21 cellular contexts compared by ENCODE assay signal in genomic region chr1:116409751-116410182, GRCh38. TPM values are rescaled to one million over a fixed set of nuclear protein-coding genes. Genes with fewer than 3 reads are reported as not detected.
DNase-seq lines count a peak whose midpoint lies in the region; ATAC-seq, FAIRE-seq and TF ChIP-seq lines count a peak whose summit lies in the region.
"Had no signal": no experiment of that assay in that cellular context is flagged by ENCODE, and none has a peak within 500 bp of the region (broad histone marks: within the 10 kb centered on the region; RNA-seq: fewer than 3 reads in every experiment).

No MANE protein-coding gene starts in this region.

- peak overlapping the region; percentile 41 for H3K4me3 Mint-ChIP-seq in glutamatergic neuron (ENCODE audit: unreplicated experiment)
- H3K4me3 Mint-ChIP-seq: neural crest cell had no signal

- TF ChIP-seq POLR2A in HCT116 (IDR thresholded peaks at IDR 0.05; ENCODE audit: borderline replicate concordance, extremely low read depth, insufficient read depth, insufficient read length): no peak
- no peak for TF ChIP-seq POLR2A in H54 (IDR thresholded peaks at IDR 0.05; ENCODE audit: low read depth, low read length)

- H3K36me3 Mint-ChIP-seq in glutamatergic neuron (ENCODE audit: unreplicated experiment): no peaks in the 10 kb centered on the region

- BruUV-seq in HCT116 (replicated peaks; lab: Mats Ljungman, UMichigan): no TSS peak

- peaks cover 0 to 8% of the 10 kb centered on the region in 2 experiments; a peak in 1 of 4 replicates for H3K4me1 ChIP-seq in HCT116 (ENCODE audit: control insufficient read depth in 1 of 2, insufficient read depth in 2 of 2, low read length in 2 of 2)
- H3K4me1 ChIP-seq: colonic mucosa, lower lobe of right lung had no signal

- H3K4me2 ChIP-seq in HCT116 (ENCODE audit: low read length): peak overlapping the region; percentile 6; the same call in 1 of the 2 replicates

- H3K27ac ChIP-seq in HCT116 (ENCODE audit: low read depth, low read length): no peak overlapping the region
- no peak overlapping the region for H3K27ac ChIP-seq in WERI-Rb-1
- H3K27ac ChIP-seq: colonic mucosa, lower lobe of right lung, upper lobe of left lung had no signal

- H3K27me3 ChIP-seq in HCT116 (ENCODE audit: insufficient read depth, low read length): no peaks in the 10 kb centered on the region
- H3K27me3 ChIP-seq in WERI-Rb-1 (ENCODE audit: insufficient read depth, low read depth, severe bottlenecking): no peaks in the 10 kb centered on the region
- H3K27me3 ChIP-seq: colonic mucosa, upper lobe of left lung had no signal

- intact Hi-C loops in HCT116 (cut with micrococcal nuclease): no loop called here

- H4K20me1 ChIP-seq in HCT116 (ENCODE audit: insufficient read depth): no peaks in the 10 kb centered on the region

- H2AFZ ChIP-seq in HCT116 (ENCODE audit: low read depth, low read length, poor library complexity, severe bottlenecking): no peak overlapping the region

- POLR2A ChIA-PET in HCT116 (lab: Charles Lee): no interaction called here

- H3K4me3 ChIP-seq in HCT116 (replicated peaks in 1 of 2; ENCODE audit: low read depth in 1 of 2, low read length in 2 of 2) (no peak overlapping the region), WERI-Rb-1 (ENCODE audit: low read depth, low read length) (no peak overlapping the region)
- H3K4me3 ChIP-seq: colonic mucosa, lower lobe of right lung, upper lobe of left lung had no signal

- CTCF ChIA-PET in HCT116 (lab: Charles Lee): no interaction called here

- no peak for TF ChIP-seq RAD21 in HCT116 (IDR thresholded peaks at IDR 0.05; ENCODE audit: low read depth)

- H3K9me3 ChIP-seq in HCT116 (ENCODE audit: control insufficient read depth in 1 of 2, insufficient read depth in 1 of 2, low read depth in 1 of 2, low read length in 2 of 2): no peaks in the 10 kb centered on the region
- H3K9me3 ChIP-seq in WERI-Rb-1 (ENCODE audit: severe bottlenecking): no peaks in the 10 kb centered on the region
- H3K9me3 ChIP-seq: colonic mucosa, lower lobe of right lung, upper lobe of left lung had no signal

- H3K9me2 ChIP-seq in HCT116 (ENCODE audit: insufficient read depth): no peaks in the 10 kb centered on the region

- H3K27ac Mint-ChIP-seq in glutamatergic neuron (ENCODE audit: unreplicated experiment): no peak overlapping the region

- DNase-seq in HCT116 (ENCODE audit: low read depth, low spot score): no peak
- DNase-seq in WERI-Rb-1: peak; percentile 54
- no peak for DNase-seq in glutamatergic neuron
- peak; percentile 38 for DNase-seq in pons (ENCODE audit: low spot score)
- no peak for DNase-seq in H54 (ENCODE audit: insufficient read length, low spot score)
- no peak for DNase-seq in NCI-H748 (lab: John Stamatoyannopoulos, UW; ENCODE audit: unreplicated experiment)
- DNase-seq: activated CD4-positive, alpha-beta T cell treated with anti-CD3 and anti-CD28 coated beads for 4 hours; activated T-cell treated with anti-CD3 and anti-CD28 coated beads, Interleukin-2, amount 50 U/mL, for 1 hour; colonic mucosa; lower lobe of right lung; NCI-H2081; NCI-H69; stimulated activated CD4-positive, alpha-beta T cell treated with anti-CD3 and anti-CD28 coated beads, Interleukin-4, amount 100 ng/mL, for 4 hours; upper lobe of left lung had no signal

- RAD21 ChIA-PET in HCT116 (lab: Charles Lee; ENCODE audit: low non-redundant PET in 1 of 2, low total read pairs in 2 of 2, uncharacterized antibody in 2 of 2, unreplicated experiment in 2 of 2): no interaction called here

- peaks cover 3% of the 10 kb centered on the region for H3K9me3 Mint-ChIP-seq in glutamatergic neuron (ENCODE audit: unreplicated experiment)
- H3K9me3 Mint-ChIP-seq: neural crest cell had no signal

- no peak overlapping the region for H3K9ac ChIP-seq in HCT116 (ENCODE audit: low read length)

- H3K4me1 Mint-ChIP-seq in glutamatergic neuron (ENCODE audit: low read depth, unreplicated experiment): peaks cover 11% of the 10 kb centered on the region

- no peak for ATAC-seq in HCT116
- ATAC-seq in HG03354 (IDR thresholded peaks at IDR 0.05; ENCODE audit: poor library complexity, severe bottlenecking, unreplicated experiment): no peak
- ATAC-seq in HG02885 (IDR thresholded peaks at IDR 0.05; ENCODE audit: poor library complexity, unreplicated experiment): no peak
- ATAC-seq: lower lobe of right lung, Panc1 had no signal

- H3K36me3 ChIP-seq in HCT116 (ENCODE audit: control insufficient read depth in 1 of 2, insufficient read depth in 2 of 2, low read length in 2 of 2): peaks cover 13 to 21% of the 10 kb centered on the region in 2 experiments; a peak in 3 of 4 replicates
- peaks cover 26% of the 10 kb centered on the region for H3K36me3 ChIP-seq in WERI-Rb-1

- H3K27me3 Mint-ChIP-seq in glutamatergic neuron (ENCODE audit: unreplicated experiment): no peaks in the 10 kb centered on the region

- no peak for TF ChIP-seq CTCF in HCT116 (IDR thresholded peaks at IDR 0.05 in 2 of 3, conservative IDR thresholded peaks at IDR 0.05 in 1 of 3; ENCODE audit: borderline replicate concordance in 1 of 3, insufficient read depth in 1 of 3, low read depth in 2 of 3, low read length in 2 of 3)
- TF ChIP-seq CTCF in WERI-Rb-1 (IDR thresholded peaks at IDR 0.05; ENCODE audit: low read depth, low read length): no peak
- no peak for TF ChIP-seq CTCF in glutamatergic neuron (IDR thresholded peaks at IDR 0.05; ENCODE audit: partially characterized antibody, unreplicated experiment)

- H3K79me2 ChIP-seq in HCT116 (ENCODE audit: insufficient read depth, low read length): no peaks in the 10 kb centered on the region

- FAIRE-seq in H54 (lab: Jason Lieb, UNC): no peak
- FAIRE-seq: GM18507, GM19239, HTR-8/SVneo had no signal

TF ChIP-seq in HCT116, 20 proteins besides CTCF, POLR2A, EP300 and RAD21:
- TF ChIP-seq ZNF274 (IDR thresholded peaks at IDR 0.05; ENCODE audit: low read depth, low read length) (no peak), ZFX (IDR thresholded peaks at IDR 0.05) (no peak), TCF7L2 (IDR thresholded peaks at IDR 0.05; ENCODE audit: borderline replicate concordance, extremely low read depth, insufficient read depth, insufficient read length) (no peak), JUND (IDR thresholded peaks at IDR 0.05) (no peak), SRF (IDR thresholded peaks at IDR 0.05; ENCODE audit: low read depth) (no peak), EZH2phosphoT487 (IDR thresholded peaks at IDR 0.05; ENCODE audit: borderline replicate concordance) (no peak), REST (IDR thresholded peaks at IDR 0.05; ENCODE audit: low read depth) (no peak), ATF3 (IDR thresholded peaks at IDR 0.05) (no peak), ZBTB33 (IDR thresholded peaks at IDR 0.05; ENCODE audit: extremely low read depth, insufficient replicate concordance, low read length) (no peak), CEBPB (IDR thresholded peaks at IDR 0.05; ENCODE audit: low read depth) (no peak), ELF1 (IDR thresholded peaks at IDR 0.05; ENCODE audit: borderline replicate concordance, low read depth) (no peak), SP1 (IDR thresholded peaks at IDR 0.05; ENCODE audit: low read depth) (no peak), SIN3A (IDR thresholded peaks at IDR 0.05; ENCODE audit: low read depth) (no peak)

RNA-seq across cellular contexts. Expression of gene ATP1A1, which starts 36.7 kb away (rescaled TPM):
- total RNA-seq in HCT116 (2021; ENCODE audit: unreplicated experiment) (290 TPM), glutamatergic neuron (ENCODE audit: unreplicated experiment) (78.4 TPM)
- polyA plus RNA-seq in HCT116 (2012): 325 and 338 TPM in 2 replicates

Comparison
In these comparisons a context has a peak if more than half of its experiments do, and no peak if none do; other contexts are left out.
1. DNase-seq: peak in WERI-Rb-1 (single experiment) and pons (single experiment); none in HCT116 (single experiment), glutamatergic neuron (single experiment), H54 (single experiment) and NCI-H748 (single experiment).